In genomic region chr6:73696990-73697651, GRCh38 we compare ENCODE assay signal across 9 cellular contexts. TPM values are rescaled to one million over a fixed set of nuclear protein-coding genes. Genes with fewer than 3 reads are reported as not detected.
DNase-seq lines count a peak whose midpoint lies in the region; ATAC-seq and TF ChIP-seq lines count a peak whose summit lies in the region.
"Had no signal": no experiment of that assay in that cellular context is flagged by ENCODE, and none has a peak within 500 bp of the region (broad histone marks: within the 10 kb centered on the region; RNA-seq: fewer than 3 reads in every experiment).

No MANE protein-coding gene starts in this region.

- H3K9ac ChIP-seq in OCI-LY3 (ENCODE audit: low read length): peak overlapping the region; percentile 79; the same call in 1 of the 2 replicates

- DNase-seq in endothelial cell (ENCODE audit: low spot score): no peak
- no peak for DNase-seq in skeletal muscle cell (ENCODE audit: low read depth)
- DNase-seq in stomach: no peak
- DNase-seq in hypothalamus (lab: John Stamatoyannopoulos, UW): no peak
- DNase-seq: NCI-H524 had no signal

- peak; percentile 31 for ATAC-seq in GM19463 (IDR thresholded peaks at IDR 0.05; ENCODE audit: unreplicated experiment)
- no peak for ATAC-seq in HG02571 (IDR thresholded peaks at IDR 0.05; ENCODE audit: unreplicated experiment)
- no peak for ATAC-seq in HG02970 (IDR thresholded peaks at IDR 0.05; ENCODE audit: low FRiP score, unreplicated experiment)

- no peak for TF ChIP-seq CTCF in OCI-LY3 (IDR thresholded peaks at IDR 0.05; ENCODE audit: low read depth, low read length)
- TF ChIP-seq CTCF in endothelial cell (IDR thresholded peaks at IDR 0.05; ENCODE audit: unreplicated experiment): no peak
- TF ChIP-seq CTCF in stomach (IDR thresholded peaks at IDR 0.05): no peak

- H3K27ac ChIP-seq in OCI-LY3 (ENCODE audit: low read length) (no peak overlapping the region), stomach (no peak overlapping the region)

- no peaks in the 10 kb centered on the region for H3K79me2 ChIP-seq in OCI-LY3 (ENCODE audit: low read length)

- H4K20me1 ChIP-seq in OCI-LY3 (ENCODE audit: insufficient read depth, low read length): no peaks in the 10 kb centered on the region

- H3K4me2 ChIP-seq in OCI-LY3 (ENCODE audit: low read length): peak overlapping the region; percentile 93

- no peak for TF ChIP-seq POLR2A in stomach (IDR thresholded peaks at IDR 0.05)

- no peaks in the 10 kb centered on the region for H3K9me3 ChIP-seq in OCI-LY3 (ENCODE audit: insufficient read depth, low read length)
- no peaks in the 10 kb centered on the region for H3K9me3 ChIP-seq in stomach

- peaks cover 9% of the 10 kb centered on the region for H3K27me3 Mint-ChIP-seq in endothelial cell (ENCODE audit: unreplicated experiment)

- H3K4me3 Mint-ChIP-seq in endothelial cell (ENCODE audit: unreplicated experiment): peak overlapping the region; percentile 91

- WGBS in stomach, 5 donors: 71 to 85% (median 79%) methylated on average over 10 of the region's 10 CpGs

- peaks cover 23% of the 10 kb centered on the region for H3K36me3 Mint-ChIP-seq in endothelial cell (ENCODE audit: low read depth, unreplicated experiment)

- peak overlapping the region; percentile 96; the same call in 1 of the 2 replicates for H2AFZ ChIP-seq in OCI-LY3 (ENCODE audit: low read depth, low read length)

- H3K9me3 Mint-ChIP-seq in endothelial cell (ENCODE audit: unreplicated experiment): no peaks in the 10 kb centered on the region

- no peak for TF ChIP-seq EP300 in stomach (IDR thresholded peaks at IDR 0.05)

- peak overlapping the region; percentile 72 for H3K27ac Mint-ChIP-seq in endothelial cell (ENCODE audit: unreplicated experiment)

- H3K36me3 ChIP-seq in OCI-LY3 (replicated peaks; ENCODE audit: low read depth, low read length) (no peaks in the 10 kb centered on the region), stomach (no peaks in the 10 kb centered on the region)

- H3K4me3 ChIP-seq in OCI-LY3 (ENCODE audit: low read length) (peak overlapping the region; percentile 90), skeletal muscle cell (ENCODE audit: low read depth, low read length) (peak overlapping the region; percentile 58), stomach (peak overlapping the region in 1 of 4 donors; percentile 53)

- intact Hi-C loops in stomach (cut with DNase I; ENCODE audit: low total_unique reads): no loop called here

- 0 out of 2 replicates have a peak, but pooled peaks cover 3% of the 10 kb centered on the region for H3K27me3 ChIP-seq in OCI-LY3 (ENCODE audit: low read depth, low read length)
- H3K27me3 ChIP-seq in stomach: peaks cover 0 to 6% (median 6%) of the 10 kb centered on the region in 3 donors

- peaks cover 28% of the 10 kb centered on the region for H3K4me1 ChIP-seq in OCI-LY3 (ENCODE audit: low read length)
- H3K4me1 ChIP-seq in stomach: peaks cover 7 to 25% (median 15%) of the 10 kb centered on the region in 4 donors

- H3K4me1 Mint-ChIP-seq in endothelial cell (ENCODE audit: unreplicated experiment): peaks cover 61% of the 10 kb centered on the region

RNA-seq across cellular contexts. Expression of gene CD109, which starts 1.1 kb away (rescaled TPM):
- total RNA-seq in endothelial cell (ENCODE audit: unreplicated experiment): 60.2 TPM
- total RNA-seq in stomach: 10 to 100 TPM in 1 of 5 donors, 1 to 10 TPM in 2, under 1 TPM in 2; 0.58 to 19.6 (median 1.4) TPM
- 1 to 10 TPM in 1 of 3 donors, under 1 TPM in 2; 0.19 to 3.5 (median 0.31) TPM for polyA plus RNA-seq in stomach

RNA-seq across cellular contexts. Expression of gene SLC17A5, which starts 43.3 kb away (rescaled TPM):
- total RNA-seq in endothelial cell (ENCODE audit: unreplicated experiment): 17.5 TPM
- 10 to 100 TPM in 4 of 5 donors, 1 to 10 TPM in 1; 2.6 to 53.4 (median 14.3) TPM for total RNA-seq in stomach
- polyA plus RNA-seq in stomach: 1 to 10 TPM; 2.3 to 5.5 (median 3.0) TPM
